Comparison of ENCODE assay signal across 11 cellular contexts in genomic region chr6:53735896-53736295, GRCh38. TPM values are rescaled to one million over a fixed set of nuclear protein-coding genes. Genes with fewer than 3 reads are reported as not detected.
A peak's percentile ranks its signal among the peaks of the same experiment; 100 is the strongest.
DNase-seq lines count a peak whose midpoint lies in the region; ATAC-seq and TF ChIP-seq lines count a peak whose summit lies in the region.
"Had no signal": no experiment of that assay in that cellular context is flagged by ENCODE, and none has a peak within 500 bp of the region (broad histone marks: within the 10 kb centered on the region; RNA-seq: fewer than 3 reads in every experiment).

No MANE protein-coding gene starts in this region.

- H3K4me3 Mint-ChIP-seq in Calu3 (ENCODE audit: low read depth, unreplicated experiment) (no peak overlapping the region), mesothelial cell of epicardium (no peak overlapping the region)
- H3K4me3 Mint-ChIP-seq in central memory CD8-positive, alpha-beta T cell, result no peak overlapping the region
- H3K4me3 Mint-ChIP-seq: CD4-positive, CD25-positive, alpha-beta regulatory T cell had no signal

- DNase-seq in Calu3 (no peak), BE2C (no peak), mesothelial cell of epicardium (ENCODE audit: low spot score in 2 of 2, unreplicated experiment in 2 of 2) (no peak), right cardiac atrium (no peak), sigmoid colon (no peak)
- DNase-seq in central memory CD8-positive, alpha-beta T cell (ENCODE audit: low spot score in 2 of 2), result peak; percentile 14 to 18
- DNase-seq: central memory CD4-positive, alpha-beta T cell; psoas muscle had no signal

- intact Hi-C loops in Calu3 (cut with micrococcal nuclease; ENCODE audit: unreplicated experiment) (loop anchor here (2.0 kb wide), 2 partner anchors 57 to 221 kb away; no protein-coding TSS in a partner anchor), right cardiac atrium (cut with DNase I) (no loop called here), sigmoid colon (cut with DNase I) (no loop called here)

- H3K4me3 ChIP-seq in BE2C (ENCODE audit: low read depth, low read length) (no peak overlapping the region), right cardiac atrium (ENCODE audit: low read length) (no peak overlapping the region), sigmoid colon (no peak overlapping the region)
- H3K4me3 ChIP-seq: psoas muscle had no signal

- H3K27ac Mint-ChIP-seq in Calu3 (ENCODE audit: unreplicated experiment) (peak overlapping the region; percentile 90), mesothelial cell of epicardium (no peak overlapping the region)
- H3K27ac Mint-ChIP-seq in central memory CD8-positive, alpha-beta T cell (ENCODE audit: low read depth), result no peak overlapping the region
- H3K27ac Mint-ChIP-seq: CD4-positive, CD25-positive, alpha-beta regulatory T cell had no signal

- H3K27me3 ChIP-seq in BE2C, result no peaks in the 10 kb centered on the region
- H3K27me3 ChIP-seq in right cardiac atrium (ENCODE audit: control insufficient read depth, insufficient read depth), result no peaks in the 10 kb centered on the region
- H3K27me3 ChIP-seq in sigmoid colon, result no peaks in the 10 kb centered on the region

- CTCF ChIA-PET in Calu3 (lab: Charles Lee), result interaction anchor here (3.2 kb wide), 1 partner anchor 58 kb away, joined by 45 read pairs; the partner anchor contains the start of gene LRRC1

- H3K9me3 ChIP-seq in KOPT-K1 (ENCODE audit: insufficient read depth, low read length, poor library complexity, severe bottlenecking) (no peaks in the 10 kb centered on the region), BE2C (no peaks in the 10 kb centered on the region), right cardiac atrium (ENCODE audit: control insufficient read depth, low read length) (no peaks in the 10 kb centered on the region), sigmoid colon (no peaks in the 10 kb centered on the region)
- H3K9me3 ChIP-seq: psoas muscle had no signal

- WGBS in right cardiac atrium, result 77% methylated on average over 4 of the region's 4 CpGs
- WGBS in sigmoid colon, 2 donors, result 50 to 82% methylated on average over 3 to 4 of the region's 4 CpGs

- H3K36me3 Mint-ChIP-seq in Calu3 (ENCODE audit: insufficient read depth, unreplicated experiment) (peaks cover 7% of the 10 kb centered on the region), mesothelial cell of epicardium (peaks cover 6% of the 10 kb centered on the region)
- no peaks in the 10 kb centered on the region for H3K36me3 Mint-ChIP-seq in central memory CD8-positive, alpha-beta T cell (ENCODE audit: insufficient read depth)
- H3K36me3 Mint-ChIP-seq: CD4-positive, CD25-positive, alpha-beta regulatory T cell had no signal

- ATAC-seq in GM18861 (IDR thresholded peaks at IDR 0.05; ENCODE audit: unreplicated experiment), result peak; percentile 51
- ATAC-seq in central memory CD8-positive, alpha-beta T cell (replicated peaks; ENCODE audit: extremely low read depth, poor library complexity, severe bottlenecking), result peak; percentile 85
- no peak for ATAC-seq in right cardiac atrium
- ATAC-seq: psoas muscle had no signal

- no peak for TF ChIP-seq POLR2A in sigmoid colon (IDR thresholded peaks at IDR 0.05)

- no peaks in the 10 kb centered on the region for H3K4me1 ChIP-seq in BE2C
- H3K4me1 ChIP-seq in right cardiac atrium (ENCODE audit: control insufficient read depth, insufficient read depth, low read length), result no peaks in the 10 kb centered on the region
- peaks cover 0 to 4% (median 0%) of the 10 kb centered on the region in 4 donors for H3K4me1 ChIP-seq in sigmoid colon
- H3K4me1 ChIP-seq: psoas muscle had no signal

- no peaks in the 10 kb centered on the region for H3K27me3 Mint-ChIP-seq in Calu3 (ENCODE audit: unreplicated experiment)
- no peaks in the 10 kb centered on the region for H3K27me3 Mint-ChIP-seq in central memory CD8-positive, alpha-beta T cell
- H3K27me3 Mint-ChIP-seq in mesothelial cell of epicardium (ENCODE audit: low read depth), result no peaks in the 10 kb centered on the region

- TF ChIP-seq EP300 in sigmoid colon (IDR thresholded peaks at IDR 0.05), result no peak

- peaks cover 59% of the 10 kb centered on the region for H3K4me1 Mint-ChIP-seq in Calu3 (ENCODE audit: low read depth, unreplicated experiment)
- H3K4me1 Mint-ChIP-seq in central memory CD8-positive, alpha-beta T cell, result peaks cover 22% of the 10 kb centered on the region
- H3K4me1 Mint-ChIP-seq in mesothelial cell of epicardium, result peaks cover 36% of the 10 kb centered on the region

- H3K27ac ChIP-seq in KOPT-K1 (ENCODE audit: low read depth, low read length, poor library complexity, severe bottlenecking) (peak overlapping the region; percentile 81), right cardiac atrium (ENCODE audit: low read length) (no peak overlapping the region), sigmoid colon (no peak overlapping the region)
- H3K27ac ChIP-seq: psoas muscle had no signal

- H3K9me3 Mint-ChIP-seq in Calu3 (ENCODE audit: low read depth, unreplicated experiment) (no peaks in the 10 kb centered on the region), mesothelial cell of epicardium (peaks cover 5% of the 10 kb centered on the region)
- H3K9me3 Mint-ChIP-seq in central memory CD8-positive, alpha-beta T cell, result no peaks in the 10 kb centered on the region
- H3K9me3 Mint-ChIP-seq: CD4-positive, CD25-positive, alpha-beta regulatory T cell had no signal

- H3K36me3 ChIP-seq in KOPT-K1 (ENCODE audit: insufficient read depth, low read length), result no peaks in the 10 kb centered on the region
- H3K36me3 ChIP-seq in BE2C, result no peaks in the 10 kb centered on the region
- no peaks in the 10 kb centered on the region for H3K36me3 ChIP-seq in sigmoid colon

- no TSS peak for BruUV-seq in Calu3 (replicated peaks; lab: Mats Ljungman, UMichigan)

- TF ChIP-seq CTCF in Calu3 (IDR thresholded peaks at IDR 0.05; ENCODE audit: unreplicated experiment) (no peak), BE2C (IDR thresholded peaks at IDR 0.05; ENCODE audit: low read depth, low read length) (no peak), mesothelial cell of epicardium (IDR thresholded peaks at IDR 0.05; ENCODE audit: unreplicated experiment) (no peak), sigmoid colon (IDR thresholded peaks at IDR 0.05) (no peak)

RNA-seq across cellular contexts. Expression of gene LRRC1, which starts 58.9 kb away (rescaled TPM):
- 26.6 TPM in 2 replicates for total RNA-seq in Calu3 (2022)
- polyA plus RNA-seq in BE2C (2012; ENCODE audit: insufficient read depth, insufficient read length, low read depth), result 0.37 TPM
- 26.1 to 30.4 TPM (median 27.0 TPM) in 3 replicates for total RNA-seq in mesothelial cell of epicardium
- 1 to 10 TPM; 1.9 to 3.6 (median 3.3) TPM for total RNA-seq in right cardiac atrium
- 2.3 TPM for polyA plus RNA-seq in right cardiac atrium
- 10 to 100 TPM; 20.8 to 32.4 (median 24.4) TPM for total RNA-seq in sigmoid colon
- 10 to 100 TPM; 29.9 to 50.4 (median 43.2) TPM for polyA plus RNA-seq in sigmoid colon

Comparison
In these comparisons a context has a peak if more than half of its experiments do, and no peak if none do; other contexts are left out.
1. DNase-seq: peak in central memory CD8-positive, alpha-beta T cell (2 of 2); none in Calu3 (single experiment), BE2C (single experiment), mesothelial cell of epicardium (0 of 2), right cardiac atrium (0 of 3) and sigmoid colon (single experiment).
2. ATAC-seq: peak in GM18861 (single experiment) and central memory CD8-positive, alpha-beta T cell (single experiment); none in right cardiac atrium (0 of 2).